38 cellular contexts compared by ENCODE assay signal in genomic region chr2:219325136-219325535, GRCh38. TPM values are rescaled to one million over a fixed set of nuclear protein-coding genes. Genes with fewer than 3 reads are reported as not detected.
"Had no signal": no experiment of that assay in that cellular context is flagged by ENCODE, and none has a peak within 500 bp of the region (broad histone marks: within the 10 kb centered on the region; RNA-seq: fewer than 3 reads in every experiment).

No MANE protein-coding gene starts in this region.

- H3K9me3 ChIP-seq: MG63 had no signal

- H3K36me3 ChIP-seq: MG63 had no signal

- H3K27ac ChIP-seq: KMS-11 had no signal

- H3K9ac ChIP-seq: KMS-11 had no signal

- H3K4me2 ChIP-seq: KMS-11 had no signal

- DNase-seq: Karpas-422, Kasumi-1, MG63, MM.1S, NCI-H1048, NCI-H1092, NCI-H1092 treated with DMSO at 0.1 percent for 48 hours, NCI-H1105, NCI-H1105 treated with DMSO at 0.1 percent for 48 hours, NCI-H1417, NCI-H1417 treated with DMSO at 0.1 percent for 48 hours, NCI-H1436, NCI-H1436 treated with DMSO at 0.1 percent for 48 hours, NCI-H146, NCI-H1694, NCI-H1694 treated with DMSO at 0.1 percent for 48 hours, NCI-H187, NCI-H187 treated with DMSO at 0.1 percent for 48 hours, NCI-H1930, NCI-H2029, NCI-H2029 treated with DMSO at 0.1 percent for 48 hours, NCI-H2081, NCI-H2081 treated with DMSO at 0.1 percent for 48 hours, NCI-H2107, NCI-H2171, NCI-H2171 treated with DMSO at 0.1 percent for 48 hours, NCI-H2227 treated with DMSO at 0.1 percent for 48 hours, NCI-H226, NCI-H345, NCI-H446, NCI-H446 treated with DMSO at 0.1 percent for 48 hours, NCI-H510A, NCI-H510A treated with DMSO at 0.1 percent for 48 hours had no signal

- H3K4me3 ChIP-seq: MG63 had no signal

RNA-seq across cellular contexts. Expression of gene RESP18, which starts 7.4 kb away (rescaled TPM):
- total RNA-seq: LHCN-M2, M059J, MCF 10A, NCI-H460 had no signal

RNA-seq across cellular contexts. Expression of gene PTPRN, which starts 15.9 kb away (rescaled TPM):
- total RNA-seq: MCF 10A had no signal
